ENCODE assay signal across 9 cellular contexts in genomic region chr2:23460228-23460627, GRCh38.
DNase-seq lines count a peak whose midpoint lies in the region; ATAC-seq and TF ChIP-seq lines count a peak whose summit lies in the region.
"Had no signal": no experiment of that assay in that cellular context is flagged by ENCODE, and none has a peak within 500 bp of the region (broad histone marks: within the 10 kb centered on the region; RNA-seq: fewer than 3 reads in every experiment).

No MANE protein-coding gene starts in this region.

- DNase-seq in AG08395 (ENCODE audit: low spot score): peak; percentile 15
- no peak for DNase-seq in MM.1S
- DNase-seq in fibroblast of pulmonary artery (ENCODE audit: low read depth): peak; percentile 33
- no peak for DNase-seq in NCI-H1105 (lab: John Stamatoyannopoulos, UW)
- no peak for DNase-seq in mucosa of gallbladder (ENCODE audit: low spot score)
- DNase-seq: sigmoid colon had no signal

- H3K9me3 ChIP-seq in MM.1S (replicated peaks; ENCODE audit: insufficient read depth, low read length): no peaks in the 10 kb centered on the region; the same call in 1 of the 2 replicates
- H3K9me3 ChIP-seq: sigmoid colon had no signal

- no peak overlapping the region for H2AFZ ChIP-seq in MM.1S (ENCODE audit: low read length)

- no peak overlapping the region for H3K27ac ChIP-seq in MM.1S (ENCODE audit: low read length)
- H3K27ac ChIP-seq: sigmoid colon had no signal

- H3K4me1 ChIP-seq in MM.1S (ENCODE audit: low read length): no peaks in the 10 kb centered on the region

- TF ChIP-seq CTCF in MM.1S (IDR thresholded peaks at IDR 0.05; ENCODE audit: low read length): peak; percentile 20; the same call in 1 of the 2 replicates
- peak; percentile 67 for TF ChIP-seq CTCF in fibroblast of pulmonary artery (IDR thresholded peaks at IDR 0.05; ENCODE audit: low read length, missing control alignments)

- no peaks in the 10 kb centered on the region for H3K27me3 ChIP-seq in MM.1S (replicated peaks; ENCODE audit: insufficient read depth, low read length)
- H3K27me3 ChIP-seq: sigmoid colon had no signal

- H3K79me2 ChIP-seq in MM.1S (ENCODE audit: low read length): no peaks in the 10 kb centered on the region

- H3K4me3 ChIP-seq in MM.1S (ENCODE audit: low read length) (no peak overlapping the region), fibroblast of pulmonary artery (replicated peaks; ENCODE audit: low read depth, low read length) (no peak overlapping the region)
- H3K4me3 ChIP-seq: sigmoid colon had no signal

- no peaks in the 10 kb centered on the region for H3F3A ChIP-seq in MM.1S (ENCODE audit: insufficient read depth, low read length)

- H3K9ac ChIP-seq in MM.1S (ENCODE audit: low read length): no peak overlapping the region

- H3K36me3 ChIP-seq in MM.1S (replicated peaks; ENCODE audit: insufficient read depth, low read length): no peaks in the 10 kb centered on the region
- H3K36me3 ChIP-seq: sigmoid colon had no signal

- H3K4me2 ChIP-seq in MM.1S (ENCODE audit: low read depth, low read length): no peak overlapping the region

- no peaks in the 10 kb centered on the region for H4K20me1 ChIP-seq in MM.1S (ENCODE audit: insufficient read depth, low read length)

- ATAC-seq in GM18868 (IDR thresholded peaks at IDR 0.05; ENCODE audit: unreplicated experiment): peak; percentile 80
- ATAC-seq in GM21529 (IDR thresholded peaks at IDR 0.05; ENCODE audit: unreplicated experiment): no peak
- ATAC-seq in HG02610 (IDR thresholded peaks at IDR 0.05; ENCODE audit: unreplicated experiment): no peak

- H3K9me2 ChIP-seq in MM.1S (replicated peaks; ENCODE audit: insufficient read depth, low read length): no peaks in the 10 kb centered on the region

Comparison
In these comparisons a context has a peak if more than half of its experiments do, and no peak if none do; other contexts are left out.
1. DNase-seq: peak in AG08395 (single experiment) and fibroblast of pulmonary artery (single experiment); none in MM.1S (single experiment), NCI-H1105 (single experiment) and mucosa of gallbladder (single experiment).